In genomic region chr5:172115541-172115982, GRCh38 we compare ENCODE assay signal across 1 cellular context.
TF ChIP-seq lines count a peak whose summit lies in the region.

No MANE protein-coding gene starts in this region.

TF ChIP-seq in SK-N-SH, 30 proteins besides CTCF, POLR2A, EP300 and RAD21 (continued from another document):
- peak; percentile 39; the same call in 1 of the 2 replicates for TF ChIP-seq TCF12 (IDR thresholded peaks at IDR 0.05)
